19 cellular contexts compared by ENCODE assay signal in genomic region chr7:159006610-159007130, GRCh38.
A peak's percentile ranks its signal among the peaks of the same experiment; 100 is the strongest.
DNase-seq lines count a peak whose midpoint lies in the region; TF ChIP-seq lines count a peak whose summit lies in the region.
"Had no signal": no experiment of that assay in that cellular context is flagged by ENCODE, and none has a peak within 500 bp of the region (broad histone marks: within the 10 kb centered on the region; RNA-seq: fewer than 3 reads in every experiment).

No MANE protein-coding gene starts in this region.

- H3K27ac ChIP-seq in CD4-positive, alpha-beta memory T cell (ENCODE audit: low read depth, low read length): no peak overlapping the region
- peak overlapping the region; percentile 38 for H3K27ac ChIP-seq in CD8-positive, alpha-beta memory T cell (ENCODE audit: low read depth, low read length)
- peak overlapping the region; percentile 99 for H3K27ac ChIP-seq in SJCRH30
- H3K27ac ChIP-seq: RWPE1, SK-N-MC had no signal

- peaks cover 2 to 16% (median 4%) of the 10 kb centered on the region in 4 donors for H3K4me1 Mint-ChIP-seq in CD4-positive, alpha-beta memory T cell
- H3K4me1 Mint-ChIP-seq in CD8-positive, alpha-beta memory T cell: peaks cover 0 to 10% (median 5%) of the 10 kb centered on the region in 3 donors
- peaks cover 18% of the 10 kb centered on the region for H3K4me1 Mint-ChIP-seq in T-helper 2 cell treated with Interferon-gamma antibody and Interleukin-4, amounts not matched to agents 5 μg/mL and 100 μg/mL, for 36 hours (ENCODE audit: low read depth)

- peaks cover 0 to 3% of the 10 kb centered on the region in 2 donors for H3K36me3 Mint-ChIP-seq in CD4-positive, alpha-beta memory T cell
- no peaks in the 10 kb centered on the region for H3K36me3 Mint-ChIP-seq in CD8-positive, alpha-beta memory T cell
- no peaks in the 10 kb centered on the region for H3K36me3 Mint-ChIP-seq in T-helper 2 cell treated with Interferon-gamma antibody and Interleukin-4, amounts not matched to agents 5 μg/mL and 100 μg/mL, for 36 hours (ENCODE audit: low read depth)
- H3K36me3 Mint-ChIP-seq: CD8-positive, alpha-beta T cell had no signal

- peak overlapping the region in 1 of 7 donors; percentile 34 for H3K27ac Mint-ChIP-seq in CD4-positive, alpha-beta memory T cell
- no peak overlapping the region for H3K27ac Mint-ChIP-seq in CD8-positive, alpha-beta memory T cell
- no peak overlapping the region for H3K27ac Mint-ChIP-seq in T-helper 2 cell treated with Interferon-gamma antibody and Interleukin-4, amounts not matched to agents 5 μg/mL and 100 μg/mL, for 36 hours
- H3K27ac Mint-ChIP-seq: CD8-positive, alpha-beta T cell had no signal

- H3K4me3 Mint-ChIP-seq in CD4-positive, alpha-beta memory T cell: peak overlapping the region in 7 of 8 donors; percentile 38 to 74 (median 42)
- H3K4me3 Mint-ChIP-seq in CD8-positive, alpha-beta memory T cell: peak overlapping the region in 2 of 7 donors; percentile 33 to 37
- no peak overlapping the region for H3K4me3 Mint-ChIP-seq in T-helper 2 cell treated with Interferon-gamma antibody and Interleukin-4, amounts not matched to agents 5 μg/mL and 100 μg/mL, for 36 hours
- H3K4me3 Mint-ChIP-seq: CD8-positive, alpha-beta T cell had no signal

- H3K27me3 Mint-ChIP-seq in CD4-positive, alpha-beta memory T cell: peaks cover 2 to 5% of the 10 kb centered on the region in 2 donors
- peaks cover 10 to 33% of the 10 kb centered on the region in 2 donors for H3K27me3 Mint-ChIP-seq in CD8-positive, alpha-beta memory T cell
- H3K27me3 Mint-ChIP-seq in T-helper 2 cell treated with Interferon-gamma antibody and Interleukin-4, amounts not matched to agents 5 μg/mL and 100 μg/mL, for 36 hours (ENCODE audit: low read depth): peaks cover 5% of the 10 kb centered on the region

- DNase-seq in CD4-positive, alpha-beta memory T cell: no peak
- no peak for DNase-seq in CD8-positive, alpha-beta memory T cell
- DNase-seq in SJCRH30: no peak
- DNase-seq in fibroblast of villous mesenchyme (ENCODE audit: low read depth): no peak
- no peak for DNase-seq in NK-92 treated with Interleukin-12 subunit alpha and Interleukin-12 subunit beta, amount 100 ng/mL, for 24 hours (lab: John Stamatoyannopoulos, UW)
- no peak for DNase-seq in T-helper 2 cell treated with Interferon-gamma antibody and Interleukin-4, amounts not matched to agents 5 μg/mL and 100 μg/mL, for 36 hours (ENCODE audit: low spot score)
- no peak for DNase-seq in DMS 273 (lab: John Stamatoyannopoulos, UW; ENCODE audit: unreplicated experiment)
- no peak for DNase-seq in iPS-NIHi11 (ENCODE audit: low spot score)
- DNase-seq: BE2C; CD8-positive, alpha-beta T cell; DMS 273 treated with DMSO at 0.1 percent for 48 hours; EL; NCI-H1048; NCI-H345; NCI-H526 treated with DMSO at 0.1 percent for 48 hours; OCI-M1 had no signal

- intact Hi-C loops in CD4-positive, alpha-beta memory T cell (cut with micrococcal nuclease): no loop called here

- CTCF ChIA-PET in CD4-positive, alpha-beta memory T cell (lab: Charles Lee; ENCODE audit: partially characterized antibody): no interaction called here
- CTCF ChIA-PET in CD8-positive, alpha-beta memory T cell (lab: Charles Lee): no interaction called here

- H3K9me3 Mint-ChIP-seq in CD4-positive, alpha-beta memory T cell: peaks cover 0 to 3% (median 0%) of the 10 kb centered on the region in 8 donors
- H3K9me3 Mint-ChIP-seq in CD8-positive, alpha-beta memory T cell: no peaks in the 10 kb centered on the region
- peaks cover 6% of the 10 kb centered on the region for H3K9me3 Mint-ChIP-seq in T-helper 2 cell treated with Interferon-gamma antibody and Interleukin-4, amounts not matched to agents 5 μg/mL and 100 μg/mL, for 36 hours
- H3K9me3 Mint-ChIP-seq: CD8-positive, alpha-beta T cell had no signal

- H3K36me3 ChIP-seq in CD4-positive, alpha-beta memory T cell (ENCODE audit: insufficient read depth, low read length): no peaks in the 10 kb centered on the region
- H3K36me3 ChIP-seq in CD8-positive, alpha-beta memory T cell (ENCODE audit: insufficient read depth, low read length): no peaks in the 10 kb centered on the region
- H3K36me3 ChIP-seq in SJCRH30: no peaks in the 10 kb centered on the region
- H3K36me3 ChIP-seq: BE2C, HAP-1 had no signal

- TF ChIP-seq CTCF in fibroblast of villous mesenchyme (IDR thresholded peaks at IDR 0.05; ENCODE audit: insufficient read depth, low read depth, low read length): no peak

- POLR2A ChIA-PET in CD4-positive, alpha-beta memory T cell (lab: Charles Lee; ENCODE audit: partially characterized antibody): no interaction called here
- POLR2A ChIA-PET in CD8-positive, alpha-beta memory T cell (lab: Charles Lee): no interaction called here

- no peaks in the 10 kb centered on the region for H3K9me3 ChIP-seq in CD4-positive, alpha-beta memory T cell (ENCODE audit: control insufficient read depth in 1 of 2, low read length in 2 of 2)
- no peaks in the 10 kb centered on the region for H3K9me3 ChIP-seq in CD8-positive, alpha-beta memory T cell (ENCODE audit: low read length)
- H3K9me3 ChIP-seq in SJCRH30 (replicated peaks): no peaks in the 10 kb centered on the region
- H3K9me3 ChIP-seq: BE2C, HAP-1 had no signal

- peaks cover 5% of the 10 kb centered on the region for H3K4me1 ChIP-seq in CD4-positive, alpha-beta memory T cell (ENCODE audit: insufficient read depth, low read length)
- no peaks in the 10 kb centered on the region for H3K4me1 ChIP-seq in CD8-positive, alpha-beta memory T cell (ENCODE audit: insufficient read depth, low read length)
- peaks cover 11% of the 10 kb centered on the region for H3K4me1 ChIP-seq in SJCRH30
- H3K4me1 ChIP-seq: BE2C, HAP-1 had no signal

- no peak overlapping the region for H3K4me3 ChIP-seq in CD4-positive, alpha-beta memory T cell (ENCODE audit: low read length in 2 of 2)
- no peak overlapping the region for H3K4me3 ChIP-seq in CD8-positive, alpha-beta memory T cell (ENCODE audit: low read length)
- H3K4me3 ChIP-seq in SJCRH30 (peak overlapping the region; percentile 74), fibroblast of villous mesenchyme (ENCODE audit: low read depth, low read length) (peak overlapping the region; percentile 52)
- H3K4me3 ChIP-seq: HAP-1, SK-N-MC had no signal

- no peaks in the 10 kb centered on the region for H3K27me3 ChIP-seq in CD4-positive, alpha-beta memory T cell (ENCODE audit: insufficient read depth, low read length)
- H3K27me3 ChIP-seq in CD8-positive, alpha-beta memory T cell (ENCODE audit: insufficient read depth, low read length, poor library complexity, severe bottlenecking): no peaks in the 10 kb centered on the region
- H3K27me3 ChIP-seq in SJCRH30: no peaks in the 10 kb centered on the region
- H3K27me3 ChIP-seq: BE2C had no signal

Comparison
In these comparisons a context has a peak if more than half of its experiments do, and no peak if none do; other contexts are left out.
1. H3K4me3 ChIP-seq: peak in SJCRH30 (single experiment) and fibroblast of villous mesenchyme (single experiment); none in CD4-positive, alpha-beta memory T cell (0 of 2) and CD8-positive, alpha-beta memory T cell (single experiment).